8 cellular contexts compared by ENCODE assay signal in genomic region chr1:28518745-28519341, GRCh38. TPM values are rescaled to one million over a fixed set of nuclear protein-coding genes. Genes with fewer than 3 reads are reported as not detected.
A peak's percentile ranks its signal among the peaks of the same experiment; 100 is the strongest.
DNase-seq lines count a peak whose midpoint lies in the region; ATAC-seq and TF ChIP-seq lines count a peak whose summit lies in the region.

No MANE protein-coding gene starts in this region.

- POLR2A ChIA-PET in CD8-positive, alpha-beta memory T cell (lab: Charles Lee), result interaction anchor here (0.7 to 1.2 kb wide), 3 partner anchors 13 to 62 kb away, joined by 5 to 8 read pairs (median 6); partner anchors contain the start of genes RCC1 and TRNAU1AP
- POLR2A ChIA-PET in PC-9 (lab: Charles Lee; ENCODE audit: unreplicated experiment), result no interaction called here

- H3F3A ChIP-seq in PC-9 (ENCODE audit: insufficient read depth, low read depth), result peaks cover 44% of the 10 kb centered on the region

- H2AFZ ChIP-seq in PC-9, result peak overlapping the region; percentile 52; the same call in 1 of the 2 replicates

- CTCF ChIA-PET in CD8-positive, alpha-beta memory T cell (lab: Charles Lee), result interaction anchor here (0.6 to 3.4 kb wide), 6 partner anchors 10 to 159 kb away, joined by 3 to 16 read pairs (median 4); partner anchors contain the start of gene TRNAU1AP
- CTCF ChIA-PET in PC-9 (lab: Charles Lee), result interaction anchor here (0.7 kb wide), 1 partner anchor 84 kb away, joined by 5 read pairs; no protein-coding TSS in a partner anchor

- H3K36me3 Mint-ChIP-seq in CD8-positive, alpha-beta memory T cell, result peaks cover 0 to 18% (median 2%) of the 10 kb centered on the region in 3 donors

- ATAC-seq in GM21737 (IDR thresholded peaks at IDR 0.05; ENCODE audit: unreplicated experiment) (peak; percentile 16), mucosa of descending colon (peak; percentile 8), upper lobe of right lung (peak; percentile 5)

- peaks cover 1% of the 10 kb centered on the region for H4K20me1 ChIP-seq in PC-9 (ENCODE audit: insufficient read depth)

- peaks cover 26 to 28% (median 27%) of the 10 kb centered on the region in 3 donors for H3K4me1 Mint-ChIP-seq in CD8-positive, alpha-beta memory T cell

- no peak for TF ChIP-seq CTCF in PC-9 (conservative IDR thresholded peaks at IDR 0.05)
- TF ChIP-seq CTCF in breast epithelium (IDR thresholded peaks at IDR 0.05), result no peak
- TF ChIP-seq CTCF in mucosa of descending colon (IDR thresholded peaks at IDR 0.05), result no peak
- TF ChIP-seq CTCF in upper lobe of right lung (IDR thresholded peaks at IDR 0.05), result no peak

- H3K4me1 ChIP-seq in CD8-positive, alpha-beta memory T cell (ENCODE audit: insufficient read depth, low read length), result peaks cover 18% of the 10 kb centered on the region
- H3K4me1 ChIP-seq in PC-9 (replicated peaks; ENCODE audit: insufficient read depth), result peaks cover 19% of the 10 kb centered on the region
- H3K4me1 ChIP-seq in breast epithelium, result peaks cover 3 to 8% of the 10 kb centered on the region in 2 donors
- H3K4me1 ChIP-seq in mucosa of descending colon (ENCODE audit: low read depth), result peaks cover 9% of the 10 kb centered on the region
- H3K4me1 ChIP-seq in upper lobe of right lung, result peaks cover 14% of the 10 kb centered on the region

- peak overlapping the region; percentile 25 to 94 (median 84) for H3K27ac Mint-ChIP-seq in CD8-positive, alpha-beta memory T cell

- intact Hi-C loops in PC-9 (cut with micrococcal nuclease; ENCODE audit: unreplicated experiment), result loop anchor here (1.0 to 5.0 kb wide), 5 partner anchors 8 to 358 kb away; partner anchors contain the start of genes TAF12 and TRNAU1AP
- intact Hi-C loops in breast epithelium (cut with DNase I; ENCODE audit: low total_unique reads), result no loop called here
- intact Hi-C loops in mucosa of descending colon (cut with DNase I, micrococcal nuclease), result loop anchor here in 1 of 2 donors (10.0 kb wide), 1 partner anchor 86 kb away; no protein-coding TSS in a partner anchor
- intact Hi-C loops in upper lobe of right lung (cut with DNase I), result loop anchor here (10.0 kb wide), 1 partner anchor 76 kb away; the partner anchor contains the start of gene RAB42

- TF ChIP-seq POLR2A in breast epithelium (IDR thresholded peaks at IDR 0.05), result no peak

- peaks cover 0 to 3% of the 10 kb centered on the region in 2 donors for H3K27me3 Mint-ChIP-seq in CD8-positive, alpha-beta memory T cell

- H3K27me3 ChIP-seq in CD8-positive, alpha-beta memory T cell (ENCODE audit: insufficient read depth, low read length, poor library complexity, severe bottlenecking), result no peaks in the 10 kb centered on the region
- no peaks in the 10 kb centered on the region for H3K27me3 ChIP-seq in PC-9 (ENCODE audit: insufficient read depth, low read depth)
- no peaks in the 10 kb centered on the region for H3K27me3 ChIP-seq in breast epithelium
- no peaks in the 10 kb centered on the region for H3K27me3 ChIP-seq in upper lobe of right lung

- H3K79me2 ChIP-seq in PC-9 (ENCODE audit: low read depth), result peaks cover 47% of the 10 kb centered on the region

- no peaks in the 10 kb centered on the region for H3K9me2 ChIP-seq in PC-9 (ENCODE audit: insufficient read depth)

- no TSS peak for BruUV-seq in PC-9 (replicated peaks; lab: Mats Ljungman, UMichigan)

- no peaks in the 10 kb centered on the region for H3K9me3 Mint-ChIP-seq in CD8-positive, alpha-beta memory T cell

- H3K4me3 ChIP-seq in CD8-positive, alpha-beta memory T cell (ENCODE audit: low read length), result peak overlapping the region; percentile 78
- H3K4me3 ChIP-seq in PC-9, result peak overlapping the region; percentile 93
- H3K4me3 ChIP-seq in breast epithelium, result peak overlapping the region; percentile 56 to 75 (median 67)
- peak overlapping the region; percentile 54 for H3K4me3 ChIP-seq in mucosa of descending colon
- H3K4me3 ChIP-seq in upper lobe of right lung, result peak overlapping the region; percentile 72

- peak in 4 of 5 donors; percentile 10 to 51 (median 26) for DNase-seq in CD8-positive, alpha-beta memory T cell
- peak in 1 of 2 experiments; percentile 44 for DNase-seq in PC-9
- DNase-seq in breast epithelium (ENCODE audit: low spot score in 2 of 2), result no peak
- DNase-seq in mucosa of descending colon, result no peak
- DNase-seq in upper lobe of right lung, result no peak
- DNase-seq in NCI-H446 treated with DMSO at 0.1 percent for 48 hours (lab: John Stamatoyannopoulos, UW), result no peak
- no peak for DNase-seq in iPS-NIHi11 (ENCODE audit: low spot score)

- H3K27ac ChIP-seq in CD8-positive, alpha-beta memory T cell (ENCODE audit: low read depth, low read length), result peak overlapping the region; percentile 75
- H3K27ac ChIP-seq in PC-9 (peak overlapping the region; percentile 78), breast epithelium (peak overlapping the region; percentile 67 to 88), upper lobe of right lung (no peak overlapping the region)

- no peaks in the 10 kb centered on the region for H3K9me3 ChIP-seq in CD8-positive, alpha-beta memory T cell (ENCODE audit: low read length)
- H3K9me3 ChIP-seq in PC-9 (ENCODE audit: insufficient read depth, low read depth) (no peaks in the 10 kb centered on the region), breast epithelium (no peaks in the 10 kb centered on the region), mucosa of descending colon (no peaks in the 10 kb centered on the region), upper lobe of right lung (no peaks in the 10 kb centered on the region)

- peaks cover under 1% of the 10 kb centered on the region for H3K36me3 ChIP-seq in CD8-positive, alpha-beta memory T cell (ENCODE audit: insufficient read depth, low read length)
- H3K36me3 ChIP-seq in PC-9 (ENCODE audit: low read depth), result no peaks in the 10 kb centered on the region
- H3K36me3 ChIP-seq in breast epithelium, result no peaks in the 10 kb centered on the region
- H3K36me3 ChIP-seq in mucosa of descending colon (ENCODE audit: low read depth), result no peaks in the 10 kb centered on the region
- H3K36me3 ChIP-seq in upper lobe of right lung, result peaks cover 18% of the 10 kb centered on the region

- peak overlapping the region; percentile 94 for H3K4me2 ChIP-seq in PC-9

- H3K4me3 Mint-ChIP-seq in CD8-positive, alpha-beta memory T cell, result peak overlapping the region; percentile 81 to 94 (median 88)

RNA-seq across cellular contexts. Expression of gene RCC1, which starts 13.0 kb away (rescaled TPM):
- total RNA-seq in CD8-positive, alpha-beta memory T cell, result 100 to 1,000 TPM; 115 to 116 TPM
- 14.0 TPM for polyA plus RNA-seq in CD8-positive, alpha-beta memory T cell
- total RNA-seq in PC-9 (2021), result 134 and 156 TPM in 2 replicates
- total RNA-seq in breast epithelium, result 10 to 100 TPM; 15.7 to 44.9 (median 40.1) TPM
- 10 to 100 TPM; 23.0 to 34.3 (median 25.3) TPM for total RNA-seq in mucosa of descending colon
- total RNA-seq in upper lobe of right lung, result 27.9 TPM

RNA-seq across cellular contexts. Expression of gene TRNAU1AP, which starts 34.0 kb away (rescaled TPM):
- 10 to 100 TPM; 46.0 to 49.6 TPM for total RNA-seq in CD8-positive, alpha-beta memory T cell
- 26.6 TPM for polyA plus RNA-seq in CD8-positive, alpha-beta memory T cell
- total RNA-seq in PC-9 (2021) (31.7 and 43.0 TPM in 2 replicates), breast epithelium (10 to 100 TPM; 22.0 to 27.8 (median 27.1) TPM), mucosa of descending colon (10 to 100 TPM; 13.1 to 20.9 (median 16.0) TPM), upper lobe of right lung (24.5 TPM)

Comparison
In these comparisons a context has a peak if more than half of its experiments do, and no peak if none do; other contexts are left out.
1. DNase-seq: peak in CD8-positive, alpha-beta memory T cell (4 of 5); none in breast epithelium (0 of 2), mucosa of descending colon (0 of 3), upper lobe of right lung (single experiment), NCI-H446 treated with DMSO at 0.1 percent for 48 hours (single experiment) and iPS-NIHi11 (single experiment).
2. Peak in every context shown above with its lines, with median percentiles within 50 percentile points of each other: H3K4me3 ChIP-seq and ATAC-seq.